Comparison of ENCODE assay signal across 9 cellular contexts in genomic region chr6:56091159-56091869, GRCh38.
DNase-seq lines count a peak whose midpoint lies in the region; FAIRE-seq and TF ChIP-seq lines count a peak whose summit lies in the region.
"Had no signal": no experiment of that assay in that cellular context is flagged by ENCODE, and none has a peak within 500 bp of the region (broad histone marks: within the 10 kb centered on the region; RNA-seq: fewer than 3 reads in every experiment).

No MANE protein-coding gene starts in this region.

- no CpG with 5 or more reads among the region's 3 CpGs for WGBS in trophoblast cell (ENCODE audit: extremely low coverage, insufficient coverage, insufficient read length)
- no CpG with 5 or more reads among the region's 3 CpGs for WGBS in mesendoderm (ENCODE audit: extremely low coverage, insufficient coverage, low lambda C conversion rate)

- no peak overlapping the region for H3K56ac ChIP-seq in mesendoderm (ENCODE audit: low read length)

- peak; percentile 35 for DNase-seq in GF-D8 (lab: John Stamatoyannopoulos, UW)
- DNase-seq in NOMO-1 (lab: John Stamatoyannopoulos, UW; ENCODE audit: unreplicated experiment in 2 of 2), result peak; percentile 17 to 69
- peak; percentile 89 for DNase-seq in epithelial cell of esophagus (ENCODE audit: low read depth)
- DNase-seq in trophoblast cell, result peak in 1 of 2 donors; percentile 61
- no peak for DNase-seq in mesendoderm
- no peak for DNase-seq in frontal cortex (ENCODE audit: low spot score in 2 of 2)
- DNase-seq in stimulated activated CD4-positive, alpha-beta T cell treated with anti-CD3 and anti-CD28 coated beads, Interleukin-4, amount 100 ng/mL, for 1 hour, result no peak
- no peak for DNase-seq in dorsolateral prefrontal cortex
- DNase-seq: stomach had no signal

- H3K4ac ChIP-seq in trophoblast cell (ENCODE audit: low read depth, low read length) (no peak overlapping the region), mesendoderm (ENCODE audit: low read depth, low read length) (no peak overlapping the region)

- H4K5ac ChIP-seq in mesendoderm (ENCODE audit: low read length), result no peak overlapping the region

- no peak for TF ChIP-seq CTCF in epithelial cell of esophagus (IDR thresholded peaks at IDR 0.05; ENCODE audit: insufficient read depth, low read depth, low read length, missing control alignments)
- TF ChIP-seq CTCF in dorsolateral prefrontal cortex (IDR thresholded peaks at IDR 0.05 in 54 of 56, conservative IDR thresholded peaks at IDR 0.05 in 2 of 56; ENCODE audit: low read depth in 1 of 56, partially characterized antibody in 56 of 56), result no peak

- H3K79me2 ChIP-seq in trophoblast cell (ENCODE audit: control insufficient read depth, insufficient read depth, low read length, poor library complexity) (no peaks in the 10 kb centered on the region), mesendoderm (ENCODE audit: control insufficient read depth, insufficient read depth, low read length) (no peaks in the 10 kb centered on the region)

- H3K79me1 ChIP-seq in trophoblast cell (ENCODE audit: low read length) (peaks cover 2% of the 10 kb centered on the region), mesendoderm (ENCODE audit: low read length) (no peaks in the 10 kb centered on the region)

- H2BK12ac ChIP-seq in trophoblast cell (ENCODE audit: low read length), result no peak overlapping the region

- no peak overlapping the region for H3K14ac ChIP-seq in trophoblast cell (ENCODE audit: low read length)

- intact Hi-C loops in dorsolateral prefrontal cortex (cut with DNase I), result no loop called here

- H3K9ac ChIP-seq in trophoblast cell (ENCODE audit: low read length) (no peak overlapping the region), mesendoderm (ENCODE audit: low read length) (no peak overlapping the region)

- no peak overlapping the region for H3K4me3 ChIP-seq in epithelial cell of esophagus (ENCODE audit: low read length)
- H3K4me3 ChIP-seq in trophoblast cell (ENCODE audit: low read depth, low read length), result no peak overlapping the region
- H3K4me3 ChIP-seq in mesendoderm (ENCODE audit: low read length), result no peak overlapping the region
- H3K4me3 ChIP-seq in dorsolateral prefrontal cortex, result no peak overlapping the region
- H3K4me3 ChIP-seq: stomach had no signal

- H2BK120ac ChIP-seq in trophoblast cell (ENCODE audit: insufficient read depth, low read length, poor library complexity) (no peak overlapping the region), mesendoderm (ENCODE audit: low read depth, low read length) (no peak overlapping the region)

- H3K36me3 ChIP-seq in trophoblast cell (ENCODE audit: control insufficient read depth in 1 of 2, insufficient read depth in 2 of 2, low read length in 2 of 2) (no peaks in the 10 kb centered on the region), mesendoderm (ENCODE audit: control insufficient read depth, insufficient read depth, low read length) (no peaks in the 10 kb centered on the region)

- no peak overlapping the region for H2AK5ac ChIP-seq in trophoblast cell (ENCODE audit: low read length)
- H2AK5ac ChIP-seq in mesendoderm (ENCODE audit: low read length), result no peak overlapping the region

- H3K27me3 ChIP-seq in trophoblast cell (ENCODE audit: insufficient read depth, low read length) (no peaks in the 10 kb centered on the region), mesendoderm (ENCODE audit: insufficient read depth, low read length, poor library complexity) (no peaks in the 10 kb centered on the region), dorsolateral prefrontal cortex (no peaks in the 10 kb centered on the region)
- H3K27me3 ChIP-seq: stomach had no signal

- no peak overlapping the region for H2BK15ac ChIP-seq in mesendoderm (replicated peaks; ENCODE audit: low read depth)

- H3K4me2 ChIP-seq in trophoblast cell (ENCODE audit: low read length) (no peak overlapping the region), mesendoderm (ENCODE audit: low read length) (no peak overlapping the region)

- H3K18ac ChIP-seq in trophoblast cell (ENCODE audit: low read length), result no peak overlapping the region
- no peak overlapping the region for H3K18ac ChIP-seq in mesendoderm (ENCODE audit: low read length)

- no peak overlapping the region for H2AFZ ChIP-seq in trophoblast cell (ENCODE audit: insufficient read depth, low read length, poor library complexity)

- H4K8ac ChIP-seq in trophoblast cell (ENCODE audit: low read depth, low read length) (no peak overlapping the region), mesendoderm (ENCODE audit: low read depth, low read length) (no peak overlapping the region)

- no peak for FAIRE-seq in frontal cortex (lab: Jason Lieb, UNC)

- no peak overlapping the region for H4K12ac ChIP-seq in trophoblast cell (ENCODE audit: low read depth, low read length)

- H3K23ac ChIP-seq in trophoblast cell (ENCODE audit: low read length), result no peak overlapping the region
- H3K23ac ChIP-seq in mesendoderm (ENCODE audit: low read length), result no peak overlapping the region

- H3K4me1 ChIP-seq in trophoblast cell (ENCODE audit: control insufficient read depth in 1 of 2, insufficient read depth in 2 of 2, low read length in 2 of 2) (peaks cover 0 to 4% of the 10 kb centered on the region in 2 experiments), mesendoderm (ENCODE audit: control insufficient read depth, low read depth, low read length) (no peaks in the 10 kb centered on the region)
- H3K4me1 ChIP-seq: stomach had no signal

- no peaks in the 10 kb centered on the region for H3K9me3 ChIP-seq in trophoblast cell (ENCODE audit: insufficient read depth, low read depth, low read length)

- H3K27ac ChIP-seq in trophoblast cell (ENCODE audit: low read depth, low read length), result no peak overlapping the region
- no peak overlapping the region for H3K27ac ChIP-seq in mesendoderm (ENCODE audit: low read depth, low read length)
- H3K27ac ChIP-seq in dorsolateral prefrontal cortex, result no peak overlapping the region

- no peak overlapping the region for H4K91ac ChIP-seq in trophoblast cell (ENCODE audit: low read depth, low read length)

- peak overlapping the region; percentile 64 for H2BK5ac ChIP-seq in trophoblast cell (ENCODE audit: low read depth, low read length, poor library complexity)
- no peak overlapping the region for H2BK5ac ChIP-seq in mesendoderm (ENCODE audit: low read length)

Comparison
In these comparisons a context has a peak if more than half of its experiments do, and no peak if none do; other contexts are left out.
1. DNase-seq: peak in GF-D8 (single experiment), NOMO-1 (2 of 2) and epithelial cell of esophagus (single experiment); none in mesendoderm (single experiment), frontal cortex (0 of 2), stimulated activated CD4-positive, alpha-beta T cell treated with anti-CD3 and anti-CD28 coated beads, Interleukin-4, amount 100 ng/mL, for 1 hour (single experiment) and dorsolateral prefrontal cortex (0 of 10).